25 cellular contexts compared by ENCODE assay signal in the genomic region with DNA sequence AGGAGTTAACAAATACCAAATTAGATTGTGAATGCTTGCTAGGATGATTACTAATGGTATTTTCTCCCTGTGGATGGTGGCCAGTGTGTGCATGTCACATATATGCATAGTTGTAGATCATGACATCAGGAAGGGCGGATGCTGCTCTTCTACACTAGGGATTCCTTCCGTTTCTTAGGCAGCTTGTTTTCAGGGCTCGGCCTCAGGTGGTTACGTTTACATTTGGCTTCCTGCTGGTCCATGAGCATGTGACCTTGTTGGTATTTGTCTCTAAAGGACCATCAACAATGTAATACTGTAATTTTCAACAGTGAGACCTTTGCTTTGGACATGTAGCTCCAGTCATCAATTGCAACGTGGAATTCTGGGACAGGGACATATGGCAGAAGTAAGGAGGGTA.
"Had no signal": no experiment of that assay in that cellular context is flagged by ENCODE, and none has a peak within 500 bp of the region (broad histone marks: within the 10 kb centered on the region; RNA-seq: fewer than 3 reads in every experiment).

No MANE protein-coding gene starts in this region.

- ATAC-seq: activated CD4-positive, alpha-beta T cell treated with anti-CD3 and anti-CD28 coated beads for 36 hours; activated naive CD8-positive, alpha-beta T cell treated with anti-CD3 and anti-CD28 coated beads, Interleukin-2, amount 50 U/mL, for 24 hours; activated T-cell treated with anti-CD3 and anti-CD28 coated beads, Interleukin-2, amount 50 U/mL, for 72 hours; natural killer cell treated with Interleukin-12 subunit alpha and Interleukin-12 subunit beta and Interleukin-15 and Interleukin-18, amount 100 ng/mL, for 72 hours; pancreas; right cardiac atrium; stimulated activated naive CD8-positive, alpha-beta T cell treated with anti-CD3 and anti-CD28 coated beads, Interleukin-15, Interleukin-2, amounts not matched to agents 100 U/mL and 50 U/mL, for 24 hours; T-cell had no signal

- H3K27ac Mint-ChIP-seq: activated CD4-positive, alpha-beta memory T cell treated with anti-CD3 and anti-CD28 coated beads for 36 hours; activated CD4-positive, alpha-beta T cell treated with anti-CD3 and anti-CD28 coated beads for 36 hours; activated naive CD8-positive, alpha-beta T cell treated with anti-CD3 and anti-CD28 coated beads, Interleukin-2, amount 50 U/mL, for 24 hours; activated T-cell treated with anti-CD3 and anti-CD28 coated beads, Interleukin-2, amount 50 U/mL, for 72 hours; brain; dendritic cell treated with granulocyte-macrophage colony-stimulating factor and Interleukin-4, amounts not matched to agents 40 ng/mL and 50 ng/mL, for 4 days; natural killer cell treated with Interleukin-12 subunit alpha and Interleukin-12 subunit beta and Interleukin-15 and Interleukin-18, amount 100 ng/mL, for 72 hours; T-cell; T-helper 2 cell treated with Interferon-gamma antibody and Interleukin-4, amounts not matched to agents 5 μg/mL and 100 μg/mL, for 36 hours had no signal

- H3K4me1 Mint-ChIP-seq: activated CD4-positive, alpha-beta T cell treated with anti-CD3 and anti-CD28 coated beads for 36 hours; activated naive CD8-positive, alpha-beta T cell treated with anti-CD3 and anti-CD28 coated beads, Interleukin-2, amount 50 U/mL, for 24 hours; T-cell had no signal

- H3K36me3 Mint-ChIP-seq: activated CD4-positive, alpha-beta memory T cell treated with anti-CD3 and anti-CD28 coated beads for 36 hours; brain; natural killer cell treated with Interleukin-12 subunit alpha and Interleukin-12 subunit beta and Interleukin-15 and Interleukin-18, amount 100 ng/mL, for 72 hours; T-cell had no signal

- H3K4me3 Mint-ChIP-seq: activated CD4-positive, alpha-beta memory T cell treated with anti-CD3 and anti-CD28 coated beads for 36 hours; activated CD4-positive, alpha-beta T cell treated with anti-CD3 and anti-CD28 coated beads for 36 hours; activated naive CD8-positive, alpha-beta T cell treated with anti-CD3 and anti-CD28 coated beads, Interleukin-2, amount 50 U/mL, for 24 hours; activated T-cell treated with anti-CD3 and anti-CD28 coated beads, Interleukin-2, amount 50 U/mL, for 72 hours; brain; dendritic cell treated with granulocyte-macrophage colony-stimulating factor and Interleukin-4, amounts not matched to agents 40 ng/mL and 50 ng/mL, for 4 days; natural killer cell treated with Interleukin-12 subunit alpha and Interleukin-12 subunit beta and Interleukin-15 and Interleukin-18, amount 100 ng/mL, for 72 hours; T-cell; T-helper 2 cell treated with Interferon-gamma antibody and Interleukin-4, amounts not matched to agents 5 μg/mL and 100 μg/mL, for 36 hours had no signal

- H3K9me3 Mint-ChIP-seq: activated CD4-positive, alpha-beta memory T cell treated with anti-CD3 and anti-CD28 coated beads for 36 hours; activated naive CD8-positive, alpha-beta T cell treated with anti-CD3 and anti-CD28 coated beads, Interleukin-2, amount 50 U/mL, for 24 hours; activated T-cell treated with anti-CD3 and anti-CD28 coated beads, Interleukin-2, amount 50 U/mL, for 72 hours; brain; dendritic cell treated with granulocyte-macrophage colony-stimulating factor and Interleukin-4, amounts not matched to agents 40 ng/mL and 50 ng/mL, for 4 days; natural killer cell treated with Interleukin-12 subunit alpha and Interleukin-12 subunit beta and Interleukin-15 and Interleukin-18, amount 100 ng/mL, for 72 hours; T-cell; T-helper 2 cell treated with Interferon-gamma antibody and Interleukin-4, amounts not matched to agents 5 μg/mL and 100 μg/mL, for 36 hours had no signal

- H3K27me3 Mint-ChIP-seq: activated CD4-positive, alpha-beta memory T cell treated with anti-CD3 and anti-CD28 coated beads for 36 hours; activated naive CD8-positive, alpha-beta T cell treated with anti-CD3 and anti-CD28 coated beads, Interleukin-2, amount 50 U/mL, for 24 hours; brain; dendritic cell treated with granulocyte-macrophage colony-stimulating factor and Interleukin-4, amounts not matched to agents 40 ng/mL and 50 ng/mL, for 4 days; T-cell had no signal

- DNase-seq: activated CD4-positive, alpha-beta memory T cell treated with anti-CD3 and anti-CD28 coated beads for 36 hours; activated CD4-positive, alpha-beta T cell treated with anti-CD3 and anti-CD28 coated beads for 36 hours; activated effector memory CD4-positive, alpha-beta T cell treated with Interleukin-2 at 50 U/mL for 16 hours; activated naive CD4-positive, alpha-beta T cell treated with anti-CD3 and anti-CD28 coated beads, Interleukin-2, amount 50 U/mL, for 16 hours; activated naive CD8-positive, alpha-beta T cell treated with anti-CD3 and anti-CD28 coated beads, Interleukin-2, amount 50 U/mL, for 24 hours; activated T-cell treated with anti-CD3 and anti-CD28 coated beads, Interleukin-2, amount 50 U/mL, for 72 hours; anterior cingulate cortex; caudate nucleus; effector CD8-positive, alpha-beta T cell; erythroblast; foreskin fibroblast; left ventricle myocardium inferior; mammary epithelial cell; pancreas; right cardiac atrium; stimulated activated CD4-positive, alpha-beta T cell treated with anti-CD3 and anti-CD28 coated beads, Interleukin-12 subunit alpha, Interleukin-12 subunit beta, amount 100 ng/mL, for 4 hours; stimulated activated CD4-positive, alpha-beta T cell treated with anti-CD3 and anti-CD28 coated beads, Interleukin-4, amount 100 ng/mL, for 4 hours; stimulated activated naive CD8-positive, alpha-beta T cell treated with anti-CD3 and anti-CD28 coated beads, Interleukin-15, Interleukin-2, amounts not matched to agents 100 U/mL and 50 U/mL, for 24 hours; T-cell had no signal

- H3K27ac ChIP-seq: left ventricle myocardium inferior, neutrophil, pancreas, tibial nerve had no signal
